Comparison of ENCODE assay signal across 1 cellular context in the genomic region with DNA sequence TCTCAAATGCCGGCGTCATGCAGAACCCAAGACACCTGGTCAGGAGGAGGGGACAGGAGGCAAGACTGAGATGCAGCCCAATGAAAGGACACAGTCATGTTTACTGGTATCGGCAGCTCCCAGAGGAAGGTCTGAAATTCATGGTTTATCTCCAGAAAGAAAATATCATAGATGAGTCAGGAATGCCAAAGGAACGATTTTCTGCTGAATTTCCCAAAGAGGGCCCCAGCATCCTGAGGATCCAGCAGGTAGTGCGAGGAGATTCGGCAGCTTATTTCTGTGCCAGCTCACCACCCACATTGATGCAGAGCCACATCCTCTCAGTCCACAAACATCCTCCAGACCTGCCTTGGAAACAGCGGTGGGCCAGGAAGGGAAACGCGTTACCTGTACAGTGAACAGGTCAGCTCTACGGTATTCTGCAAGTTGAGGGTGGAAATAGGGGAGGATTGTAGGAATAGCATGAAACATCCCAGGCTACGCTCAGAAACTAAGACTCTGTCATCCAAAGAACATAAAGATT.
TF ChIP-seq lines count a peak whose summit lies in the region.

No MANE protein-coding gene starts in this region.

TF ChIP-seq in H1, 55 proteins besides CTCF, POLR2A, EP300 and RAD21:
- TF ChIP-seq BCL11A (IDR thresholded peaks at IDR 0.05; ENCODE audit: low read depth in 2 of 2, low read length in 2 of 2) = no peak
- no peak for TF ChIP-seq ASH2L (IDR thresholded peaks at IDR 0.05; ENCODE audit: low read length)
- no peak for TF ChIP-seq GTF2F1 (IDR thresholded peaks at IDR 0.05; ENCODE audit: borderline replicate concordance, low read depth, low read length)
- TF ChIP-seq, protein P1, sequence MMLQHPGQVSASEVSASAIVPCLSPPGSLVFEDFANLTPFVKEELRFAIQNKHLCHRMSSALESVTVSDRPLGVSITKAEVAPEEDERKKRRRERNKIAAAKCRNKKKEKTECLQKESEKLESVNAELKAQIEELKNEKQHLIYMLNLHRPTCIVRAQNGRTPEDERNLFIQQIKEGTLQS (IDR thresholded peaks at IDR 0.05; ENCODE audit: insufficient read depth, low read depth, low read length) = no peak
- TF ChIP-seq POLR2AphosphoS5 (IDR thresholded peaks at IDR 0.05; ENCODE audit: low read depth, low read length) = no peak
- TF ChIP-seq RBBP5 (IDR thresholded peaks at IDR 0.05; ENCODE audit: borderline replicate concordance, low read depth, low read length) = no peak
- no peak for TF ChIP-seq TAF7 (optimal IDR thresholded peaks at IDR 0.05; ENCODE audit: borderline replicate concordance, low read depth, low read length)
- no peak for TF ChIP-seq TBP (IDR thresholded peaks at IDR 0.05; ENCODE audit: low read depth, low read length)
- TF ChIP-seq JUND (IDR thresholded peaks at IDR 0.05; ENCODE audit: low read length) = no peak
- TF ChIP-seq HDAC6 (IDR thresholded peaks at IDR 0.05; ENCODE audit: low read depth, low read length) = no peak
- TF ChIP-seq FOSL1 (IDR thresholded peaks at IDR 0.05; ENCODE audit: insufficient read depth, low read depth, low read length) = no peak
- no peak for TF ChIP-seq CREB1 (IDR thresholded peaks at IDR 0.05)
- TF ChIP-seq SIRT6 (IDR thresholded peaks at IDR 0.05; ENCODE audit: low read length) = no peak
